In the genomic region with DNA sequence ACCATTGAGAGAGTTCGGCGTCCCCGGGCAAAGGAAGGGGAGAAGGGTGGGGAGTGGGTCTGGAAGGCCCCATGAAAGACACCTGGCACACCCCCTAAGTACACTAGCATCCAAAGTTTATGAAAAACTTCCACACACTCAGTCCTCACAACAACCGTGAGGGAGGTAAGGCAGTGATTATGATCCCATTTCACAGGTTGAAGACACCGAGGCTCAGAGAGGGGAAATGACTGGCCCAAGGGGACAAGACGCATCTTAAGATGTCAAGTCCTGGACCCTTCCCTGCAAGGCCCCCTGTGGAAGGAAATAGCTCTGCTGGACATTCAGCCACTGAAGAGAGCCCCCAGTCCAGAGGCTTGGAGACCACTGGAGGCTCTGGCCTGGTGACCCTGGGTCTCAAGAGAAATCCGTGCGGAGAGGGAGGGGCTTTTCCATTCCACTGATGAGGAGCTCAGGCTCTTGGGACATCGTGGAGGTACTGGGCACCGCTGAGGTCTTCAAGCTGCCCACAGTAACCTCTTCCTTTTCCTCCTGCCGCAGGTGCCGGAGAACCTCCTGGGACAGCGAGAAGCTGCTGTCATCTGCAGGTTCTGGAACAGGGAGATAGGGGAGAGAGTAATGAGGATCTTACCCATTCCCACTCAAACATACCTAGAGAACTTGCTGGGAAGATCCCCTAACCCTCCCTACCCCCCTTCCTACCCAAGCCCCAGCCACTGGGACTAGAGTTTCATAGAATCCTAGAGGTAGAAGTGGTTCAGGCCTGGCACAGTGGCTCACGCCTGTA, we compare ENCODE assay signal across 2 cellular contexts.
A peak's percentile ranks its signal among the peaks of the same experiment; 100 is the strongest.
TF ChIP-seq lines count a peak whose summit lies in the region.

No MANE protein-coding gene starts in this region.

TF ChIP-seq in IMR-90, 13 proteins besides CTCF, POLR2A, EP300 and RAD21:
- TF ChIP-seq NFE2L2 (IDR thresholded peaks at IDR 0.05; ENCODE audit: low read depth, low read length) (no peak), MAFK (IDR thresholded peaks at IDR 0.05; ENCODE audit: low read depth, low read length) (no peak), CHD1 (IDR thresholded peaks at IDR 0.05; ENCODE audit: low read depth, low read length) (no peak), BHLHE40 (IDR thresholded peaks at IDR 0.05; ENCODE audit: low read depth, low read length) (no peak), CEBPB (IDR thresholded peaks at IDR 0.05; ENCODE audit: low read depth, low read length) (no peak), MXI1 (IDR thresholded peaks at IDR 0.05; ENCODE audit: borderline replicate concordance, low read depth, low read length) (no peak), RCOR1 (IDR thresholded peaks at IDR 0.05; ENCODE audit: insufficient replicate concordance, low read length) (no peak), SMC3 (IDR thresholded peaks at IDR 0.05; ENCODE audit: low read depth, low read length) (no peak), FOS (IDR thresholded peaks at IDR 0.05; ENCODE audit: low read depth, low read length) (no peak), MAZ (IDR thresholded peaks at IDR 0.05; ENCODE audit: borderline replicate concordance, low read depth, low read length) (no peak), RFX5 (IDR thresholded peaks at IDR 0.05; ENCODE audit: low read depth, low read length) (no peak)
- TF ChIP-seq, protein P1, sequence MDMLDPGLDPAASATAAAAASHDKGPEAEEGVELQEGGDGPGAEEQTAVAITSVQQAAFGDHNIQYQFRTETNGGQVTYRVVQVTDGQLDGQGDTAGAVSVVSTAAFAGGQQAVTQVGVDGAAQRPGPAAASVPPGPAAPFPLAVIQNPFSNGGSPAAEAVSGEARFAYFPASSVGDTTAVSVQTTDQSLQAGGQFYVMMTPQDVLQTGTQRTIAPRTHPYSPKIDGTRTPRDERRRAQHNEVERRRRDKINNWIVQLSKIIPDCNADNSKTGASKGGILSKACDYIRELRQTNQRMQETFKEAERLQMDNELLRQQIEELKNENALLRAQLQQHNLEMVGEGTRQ (IDR thresholded peaks at IDR 0.05; ENCODE audit: low read depth, low read length) = no peak
- TF ChIP-seq, protein P2, sequence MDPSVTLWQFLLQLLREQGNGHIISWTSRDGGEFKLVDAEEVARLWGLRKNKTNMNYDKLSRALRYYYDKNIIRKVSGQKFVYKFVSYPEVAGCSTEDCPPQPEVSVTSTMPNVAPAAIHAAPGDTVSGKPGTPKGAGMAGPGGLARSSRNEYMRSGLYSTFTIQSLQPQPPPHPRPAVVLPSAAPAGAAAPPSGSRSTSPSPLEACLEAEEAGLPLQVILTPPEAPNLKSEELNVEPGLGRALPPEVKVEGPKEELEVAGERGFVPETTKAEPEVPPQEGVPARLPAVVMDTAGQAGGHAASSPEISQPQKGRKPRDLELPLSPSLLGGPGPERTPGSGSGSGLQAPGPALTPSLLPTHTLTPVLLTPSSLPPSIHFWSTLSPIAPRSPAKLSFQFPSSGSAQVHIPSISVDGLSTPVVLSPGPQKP (IDR thresholded peaks at IDR 0.05; ENCODE audit: borderline replicate concordance, low read depth, low read length) = no peak

TF ChIP-seq in K562, 482 proteins besides CTCF, POLR2A, EP300 and RAD21:
- no peak for TF ChIP-seq ZBTB17 (CRISPR knock-in tag; IDR thresholded peaks at IDR 0.05)
- TF ChIP-seq MYNN (IDR thresholded peaks at IDR 0.05) = no peak
- TF ChIP-seq MYNN (CRISPR knock-in tag; IDR thresholded peaks at IDR 0.05) = no peak
- TF ChIP-seq PHF20 (IDR thresholded peaks at IDR 0.05; ENCODE audit: partially characterized antibody) = no peak
- TF ChIP-seq CHD4 (IDR thresholded peaks at IDR 0.05; ENCODE audit: insufficient read depth, insufficient replicate concordance, low read depth, low read length, poor library complexity, severe bottlenecking) = peak; percentile 65
- peak in 1 of 2 experiments; percentile 45; a peak in 1 of 4 replicates for TF ChIP-seq RCOR1 (IDR thresholded peaks at IDR 0.05; ENCODE audit: borderline replicate concordance in 1 of 2, low read depth in 2 of 2, low read length in 2 of 2)
- TF ChIP-seq, protein P3, sequence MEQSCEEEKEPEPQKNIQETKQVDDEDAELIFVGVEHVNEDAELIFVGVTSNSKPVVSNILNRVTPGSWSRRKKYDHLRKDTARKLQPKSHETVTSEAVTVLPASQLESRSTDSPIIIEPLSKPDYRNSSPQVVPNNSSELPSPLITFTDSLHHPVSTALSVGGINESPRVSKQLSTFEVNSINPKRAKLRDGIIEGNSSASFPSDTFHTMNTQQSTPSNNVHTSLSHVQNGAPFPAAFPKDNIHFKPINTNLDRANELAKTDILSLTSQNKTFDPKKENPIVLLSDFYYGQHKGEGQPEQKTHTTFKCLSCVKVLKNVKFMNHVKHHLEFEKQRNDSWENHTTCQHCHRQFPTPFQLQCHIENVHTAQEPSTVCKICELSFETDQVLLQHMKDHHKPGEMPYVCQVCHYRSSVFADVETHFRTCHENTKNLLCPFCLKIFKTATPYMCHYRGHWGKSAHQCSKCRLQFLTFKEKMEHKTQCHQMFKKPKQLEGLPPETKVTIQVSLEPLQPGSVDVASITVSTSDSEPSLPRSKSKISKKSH (CRISPR knock-in tag; IDR thresholded peaks at IDR 0.05) = no peak
- no peak for TF ChIP-seq SMC3 (conservative IDR thresholded peaks at IDR 0.05; ENCODE audit: insufficient read depth, low read depth, low read length)
- peak; percentile 22; the same call in 1 of the 2 replicates for TF ChIP-seq SMARCA5 (IDR thresholded peaks at IDR 0.05)
- TF ChIP-seq GTF2E2 (tag; IDR thresholded peaks at IDR 0.05) = 0 out of 2 replicates have a peak, but pooled peaks have one; percentile 3
- TF ChIP-seq KDM1A (IDR thresholded peaks at IDR 0.05) = peak; percentile 57 to 67; a peak in 3 of 4 replicates
- peak; percentile 82 for TF ChIP-seq BCOR (IDR thresholded peaks at IDR 0.05)
- TF ChIP-seq, protein P4, sequence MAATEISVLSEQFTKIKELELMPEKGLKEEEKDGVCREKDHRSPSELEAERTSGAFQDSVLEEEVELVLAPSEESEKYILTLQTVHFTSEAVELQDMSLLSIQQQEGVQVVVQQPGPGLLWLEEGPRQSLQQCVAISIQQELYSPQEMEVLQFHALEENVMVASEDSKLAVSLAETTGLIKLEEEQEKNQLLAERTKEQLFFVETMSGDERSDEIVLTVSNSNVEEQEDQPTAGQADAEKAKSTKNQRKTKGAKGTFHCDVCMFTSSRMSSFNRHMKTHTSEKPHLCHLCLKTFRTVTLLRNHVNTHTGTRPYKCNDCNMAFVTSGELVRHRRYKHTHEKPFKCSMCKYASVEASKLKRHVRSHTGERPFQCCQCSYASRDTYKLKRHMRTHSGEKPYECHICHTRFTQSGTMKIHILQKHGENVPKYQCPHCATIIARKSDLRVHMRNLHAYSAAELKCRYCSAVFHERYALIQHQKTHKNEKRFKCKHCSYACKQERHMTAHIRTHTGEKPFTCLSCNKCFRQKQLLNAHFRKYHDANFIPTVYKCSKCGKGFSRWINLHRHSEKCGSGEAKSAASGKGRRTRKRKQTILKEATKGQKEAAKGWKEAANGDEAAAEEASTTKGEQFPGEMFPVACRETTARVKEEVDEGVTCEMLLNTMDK (IDR thresholded peaks at IDR 0.05; ENCODE audit: borderline replicate concordance, insufficient read depth, low read depth, low read length, poor library complexity, severe bottlenecking) = no peak
- peak; percentile 73 for TF ChIP-seq RBM25 (IDR thresholded peaks at IDR 0.05; ENCODE audit: low read depth, low read length, severe bottlenecking)
- TF ChIP-seq CEBPG (CRISPR knock-in tag; IDR thresholded peaks at IDR 0.05) = no peak
- TF ChIP-seq CEBPG (tag; conservative IDR thresholded peaks at IDR 0.05 in 1 of 2, IDR thresholded peaks at IDR 0.05 in 1 of 2) = peak in 1 of 2 experiments; percentile 68; a peak in 3 of 4 replicates
- no peak for TF ChIP-seq RB1 (IDR thresholded peaks at IDR 0.05; ENCODE audit: low read depth)
- peak; percentile 86; the same call in 1 of the 2 replicates for TF ChIP-seq ADNP (tag; IDR thresholded peaks at IDR 0.05)
- TF ChIP-seq CBFA2T2 (conservative IDR thresholded peaks at IDR 0.05) = no peak
- peak; percentile 44 for TF ChIP-seq ZFX (CRISPR knock-in tag; IDR thresholded peaks at IDR 0.05)
- TF ChIP-seq ZBTB7A (IDR thresholded peaks at IDR 0.05; ENCODE audit: borderline replicate concordance, control insufficient read depth, low read depth, low read length) = no peak
- TF ChIP-seq CREM (IDR thresholded peaks at IDR 0.05; ENCODE audit: low read depth) = no peak
- TF ChIP-seq HNRNPL (IDR thresholded peaks at IDR 0.05; ENCODE audit: low read depth, low read length) = no peak
- TF ChIP-seq, protein P5, sequence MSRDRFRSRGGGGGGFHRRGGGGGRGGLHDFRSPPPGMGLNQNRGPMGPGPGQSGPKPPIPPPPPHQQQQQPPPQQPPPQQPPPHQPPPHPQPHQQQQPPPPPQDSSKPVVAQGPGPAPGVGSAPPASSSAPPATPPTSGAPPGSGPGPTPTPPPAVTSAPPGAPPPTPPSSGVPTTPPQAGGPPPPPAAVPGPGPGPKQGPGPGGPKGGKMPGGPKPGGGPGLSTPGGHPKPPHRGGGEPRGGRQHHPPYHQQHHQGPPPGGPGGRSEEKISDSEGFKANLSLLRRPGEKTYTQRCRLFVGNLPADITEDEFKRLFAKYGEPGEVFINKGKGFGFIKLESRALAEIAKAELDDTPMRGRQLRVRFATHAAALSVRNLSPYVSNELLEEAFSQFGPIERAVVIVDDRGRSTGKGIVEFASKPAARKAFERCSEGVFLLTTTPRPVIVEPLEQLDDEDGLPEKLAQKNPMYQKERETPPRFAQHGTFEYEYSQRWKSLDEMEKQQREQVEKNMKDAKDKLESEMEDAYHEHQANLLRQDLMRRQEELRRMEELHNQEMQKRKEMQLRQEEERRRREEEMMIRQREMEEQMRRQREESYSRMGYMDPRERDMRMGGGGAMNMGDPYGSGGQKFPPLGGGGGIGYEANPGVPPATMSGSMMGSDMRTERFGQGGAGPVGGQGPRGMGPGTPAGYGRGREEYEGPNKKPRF (IDR thresholded peaks at IDR 0.05; ENCODE audit: low read depth, low read length) = no peak
- TF ChIP-seq SNIP1 (IDR thresholded peaks at IDR 0.05; ENCODE audit: low read depth) = no peak
- TF ChIP-seq, protein P6, sequence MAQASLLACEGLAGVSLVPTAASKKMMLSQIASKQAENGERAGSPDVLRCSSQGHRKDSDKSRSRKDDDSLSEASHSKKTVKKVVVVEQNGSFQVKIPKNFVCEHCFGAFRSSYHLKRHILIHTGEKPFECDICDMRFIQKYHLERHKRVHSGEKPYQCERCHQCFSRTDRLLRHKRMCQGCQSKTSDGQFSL (CRISPR knock-in tag; IDR thresholded peaks at IDR 0.05) = no peak
- TF ChIP-seq, protein P6 (tag; IDR thresholded peaks at IDR 0.05) = no peak
- TF ChIP-seq SIN3A (IDR thresholded peaks at IDR 0.05; ENCODE audit: borderline replicate concordance in 2 of 2, control insufficient read depth in 1 of 2, low read depth in 2 of 2, low read length in 2 of 2) = no peak
- TF ChIP-seq ARID1B (IDR thresholded peaks at IDR 0.05) = no peak
- TF ChIP-seq CBX1 (IDR thresholded peaks at IDR 0.05; ENCODE audit: low read depth) = peak; percentile 89
- no peak for TF ChIP-seq POLR2B (IDR thresholded peaks at IDR 0.05; ENCODE audit: low read depth, partially characterized antibody)
- TF ChIP-seq, protein P7, sequence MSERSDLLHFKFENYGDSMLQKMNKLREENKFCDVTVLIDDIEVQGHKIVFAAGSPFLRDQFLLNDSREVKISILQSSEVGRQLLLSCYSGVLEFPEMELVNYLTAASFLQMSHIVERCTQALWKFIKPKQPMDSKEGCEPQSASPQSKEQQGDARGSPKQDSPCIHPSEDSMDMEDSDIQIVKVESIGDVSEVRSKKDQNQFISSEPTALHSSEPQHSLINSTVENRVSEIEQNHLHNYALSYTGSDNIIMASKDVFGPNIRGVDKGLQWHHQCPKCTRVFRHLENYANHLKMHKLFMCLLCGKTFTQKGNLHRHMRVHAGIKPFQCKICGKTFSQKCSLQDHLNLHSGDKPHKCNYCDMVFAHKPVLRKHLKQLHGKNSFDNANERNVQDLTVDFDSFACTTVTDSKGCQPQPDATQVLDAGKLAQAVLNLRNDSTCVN (CRISPR knock-in tag; IDR thresholded peaks at IDR 0.05) = no peak
- no peak for TF ChIP-seq KLF13 (tag; IDR thresholded peaks at IDR 0.05; ENCODE audit: borderline replicate concordance, low read depth)
